ENCODE assay signal across 10 cellular contexts in genomic region chr1:196951711-196952394, GRCh38.
DNase-seq lines count a peak whose midpoint lies in the region; ATAC-seq lines count a peak whose summit lies in the region.
"Had no signal": no experiment of that assay in that cellular context is flagged by ENCODE, and none has a peak within 500 bp of the region (broad histone marks: within the 10 kb centered on the region; RNA-seq: fewer than 3 reads in every experiment).

No MANE protein-coding gene starts in this region.

- peak; percentile 83 for ATAC-seq in GM19025 (IDR thresholded peaks at IDR 0.05; ENCODE audit: low read depth, unreplicated experiment)
- ATAC-seq in HG02588 (IDR thresholded peaks at IDR 0.05; ENCODE audit: unreplicated experiment), result peak; percentile 94
- peak; percentile 97 for ATAC-seq in HG03432 (IDR thresholded peaks at IDR 0.05; ENCODE audit: unreplicated experiment)
- ATAC-seq: PC-3 had no signal

- DNase-seq in NCI-H774 (lab: John Stamatoyannopoulos, UW) (no peak), inferior parietal cortex (ENCODE audit: extremely low spot score) (no peak), GOT3 (lab: John Stamatoyannopoulos, UW) (no peak), DMS153 (lab: John Stamatoyannopoulos, UW) (no peak)
- DNase-seq: activated T-cell treated with anti-CD3 and anti-CD28 coated beads, Interleukin-2, amount 50 U/mL, for 24 hours; kidney glomerular epithelial cell; PC-3 had no signal
